1 cellular context compared by ENCODE assay signal in genomic region chr6:7050911-7051779, GRCh38.
TF ChIP-seq lines count a peak whose summit lies in the region.

No MANE protein-coding gene starts in this region.

TF ChIP-seq in HepG2, 621 proteins besides CTCF, POLR2A, EP300 and RAD21 (continued from another document):
- TF ChIP-seq, protein P1, sequence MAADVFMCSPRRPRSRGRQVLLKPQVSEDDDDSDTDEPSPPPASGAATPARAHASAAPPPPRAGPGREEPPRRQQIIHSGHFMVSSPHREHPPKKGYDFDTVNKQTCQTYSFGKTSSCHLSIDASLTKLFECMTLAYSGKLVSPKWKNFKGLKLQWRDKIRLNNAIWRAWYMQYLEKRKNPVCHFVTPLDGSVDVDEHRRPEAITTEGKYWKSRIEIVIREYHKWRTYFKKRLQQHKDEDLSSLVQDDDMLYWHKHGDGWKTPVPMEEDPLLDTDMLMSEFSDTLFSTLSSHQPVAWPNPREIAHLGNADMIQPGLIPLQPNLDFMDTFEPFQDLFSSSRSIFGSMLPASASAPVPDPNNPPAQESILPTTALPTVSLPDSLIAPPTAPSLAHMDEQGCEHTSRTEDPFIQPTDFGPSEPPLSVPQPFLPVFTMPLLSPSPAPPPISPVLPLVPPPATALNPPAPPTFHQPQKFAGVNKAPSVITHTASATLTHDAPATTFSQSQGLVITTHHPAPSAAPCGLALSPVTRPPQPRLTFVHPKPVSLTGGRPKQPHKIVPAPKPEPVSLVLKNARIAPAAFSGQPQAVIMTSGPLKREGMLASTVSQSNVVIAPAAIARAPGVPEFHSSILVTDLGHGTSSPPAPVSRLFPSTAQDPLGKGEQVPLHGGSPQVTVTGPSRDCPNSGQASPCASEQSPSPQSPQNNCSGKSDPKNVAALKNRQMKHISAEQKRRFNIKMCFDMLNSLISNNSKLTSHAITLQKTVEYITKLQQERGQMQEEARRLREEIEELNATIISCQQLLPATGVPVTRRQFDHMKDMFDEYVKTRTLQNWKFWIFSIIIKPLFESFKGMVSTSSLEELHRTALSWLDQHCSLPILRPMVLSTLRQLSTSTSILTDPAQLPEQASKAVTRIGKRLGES (CRISPR knock-in tag; IDR thresholded peaks at IDR 0.05; ENCODE audit: borderline replicate concordance), result no peak
- TF ChIP-seq IRF9 (CRISPR knock-in tag; IDR thresholded peaks at IDR 0.05; ENCODE audit: borderline replicate concordance) (no peak), ZSCAN9 (CRISPR knock-in tag; IDR thresholded peaks at IDR 0.05; ENCODE audit: borderline replicate concordance) (no peak), ZNF350 (CRISPR knock-in tag; IDR thresholded peaks at IDR 0.05; ENCODE audit: borderline replicate concordance, low read depth) (no peak), AKNA (CRISPR knock-in tag; IDR thresholded peaks at IDR 0.05; ENCODE audit: borderline replicate concordance) (no peak), NCOA1 (CRISPR knock-in tag; IDR thresholded peaks at IDR 0.05) (no peak)
TF ChIP-seq in HepG2: peak in this region for 1.
